Comparison of ENCODE assay signal across 13 cellular contexts in genomic region chr13:70457474-70457873, GRCh38.
DNase-seq lines count a peak whose midpoint lies in the region; ATAC-seq and TF ChIP-seq lines count a peak whose summit lies in the region.
"Had no signal": no experiment of that assay in that cellular context is flagged by ENCODE, and none has a peak within 500 bp of the region (broad histone marks: within the 10 kb centered on the region; RNA-seq: fewer than 3 reads in every experiment).

No MANE protein-coding gene starts in this region.

- H3K4me1 ChIP-seq in liver (ENCODE audit: control insufficient read depth in 4 of 4, insufficient read depth in 4 of 4, low read length in 3 of 4) = peaks cover 0 to 8% (median 2%) of the 10 kb centered on the region in 4 donors

- no peaks in the 10 kb centered on the region for H3K27me3 ChIP-seq in liver (ENCODE audit: control insufficient read depth in 4 of 4, insufficient read depth in 4 of 4, low read length in 3 of 4)

- TF ChIP-seq RAD21 in liver (IDR thresholded peaks at IDR 0.05) = no peak

- no peak overlapping the region for H3K4me3 ChIP-seq in epithelial cell of proximal tubule (ENCODE audit: low read depth, low read length)
- no peak overlapping the region for H3K4me3 ChIP-seq in liver (ENCODE audit: low read depth in 1 of 3, low read length in 3 of 3)

- no peak for TF ChIP-seq CTCF in epithelial cell of proximal tubule (conservative IDR thresholded peaks at IDR 0.05; ENCODE audit: low read depth, low read length)
- no peak for TF ChIP-seq CTCF in liver (IDR thresholded peaks at IDR 0.05; ENCODE audit: low read depth, low read length, missing input control)

- 29% methylated on average over 1 of the region's 1 CpG for WGBS in liver

- ATAC-seq in HG02571 (IDR thresholded peaks at IDR 0.05; ENCODE audit: unreplicated experiment) = no peak
- ATAC-seq in GM18858 (IDR thresholded peaks at IDR 0.05; ENCODE audit: unreplicated experiment) = no peak

- H3K36me3 ChIP-seq in liver (ENCODE audit: control insufficient read depth in 4 of 4, insufficient read depth in 3 of 4, low read depth in 1 of 4, low read length in 3 of 4) = no peaks in the 10 kb centered on the region

- no peaks in the 10 kb centered on the region for H3K9me3 ChIP-seq in liver (ENCODE audit: control insufficient read depth in 4 of 4, low read length in 3 of 4)

- H3K27ac ChIP-seq in liver (ENCODE audit: low read depth in 1 of 2, low read length in 2 of 2) = no peak overlapping the region

- H3K9ac ChIP-seq in liver (ENCODE audit: low read depth in 1 of 2, low read length in 2 of 2) = no peak overlapping the region

- DNase-seq in COR-L47 (lab: John Stamatoyannopoulos, UW) = peak; percentile 4
- DNase-seq in HuH-7 (ENCODE audit: low spot score) = peak; percentile 6
- peak; percentile 6 for DNase-seq in epithelial cell of proximal tubule (ENCODE audit: low read depth)
- DNase-seq in activated T-cell treated with anti-CD3 and anti-CD28 coated beads, Interleukin-2, amount 50 U/mL, for 1 hour = no peak
- DNase-seq in stimulated activated CD4-positive, alpha-beta T cell treated with anti-CD3 and anti-CD28 coated beads, Interleukin-4, amount 100 ng/mL, for 24 hours = no peak
- DNase-seq: AML-193, H7, MV-4-11, NCI-H1436, NCI-H2081 treated with DMSO at 0.1 percent for 48 hours had no signal

TF ChIP-seq in liver, 16 proteins besides CTCF, POLR2A, EP300 and RAD21:
- TF ChIP-seq FOXA1 (IDR thresholded peaks at IDR 0.05) (peak; percentile 56), GABPA (IDR thresholded peaks at IDR 0.05 in 1 of 2, conservative IDR thresholded peaks at IDR 0.05 in 1 of 2) (no peak), SP1 (IDR thresholded peaks at IDR 0.05) (peak; percentile 25), RXRA (IDR thresholded peaks at IDR 0.05) (no peak), FOXA2 (IDR thresholded peaks at IDR 0.05) (peak; percentile 65)

Comparison
In these comparisons a context has a peak if more than half of its experiments do, and no peak if none do; other contexts are left out.
1. DNase-seq: peak in COR-L47 (single experiment), HuH-7 (single experiment) and epithelial cell of proximal tubule (single experiment); none in activated T-cell treated with anti-CD3 and anti-CD28 coated beads, Interleukin-2, amount 50 U/mL, for 1 hour (single experiment) and stimulated activated CD4-positive, alpha-beta T cell treated with anti-CD3 and anti-CD28 coated beads, Interleukin-4, amount 100 ng/mL, for 24 hours (single experiment).